8 cellular contexts compared by ENCODE assay signal in genomic region chr1:226677121-226678020, GRCh38.
DNase-seq lines count a peak whose midpoint lies in the region; ATAC-seq and TF ChIP-seq lines count a peak whose summit lies in the region.

No MANE protein-coding gene starts in this region.

- peak overlapping the region; percentile 73 for H3K4me3 Mint-ChIP-seq in T-helper 2 cell treated with Interferon-gamma antibody and Interleukin-4, amounts not matched to agents 5 μg/mL and 100 μg/mL, for 36 hours
- peak overlapping the region; percentile 64 for H3K4me3 Mint-ChIP-seq in MCF 10A (ENCODE audit: unreplicated experiment)

- POLR2A ChIA-PET in MCF 10A (lab: Yijun Ruan, JAX): interaction anchor here (0.6 to 4.6 kb wide), 24 partner anchors 8 to 297 kb away, joined by 3 to 47 read pairs (median 4); partner anchors contain the start of genes ITPKB and STUM

- peak overlapping the region; percentile 92 for H3K27ac Mint-ChIP-seq in T-helper 2 cell treated with Interferon-gamma antibody and Interleukin-4, amounts not matched to agents 5 μg/mL and 100 μg/mL, for 36 hours
- H3K27ac Mint-ChIP-seq in MCF 10A (ENCODE audit: low read depth, unreplicated experiment): peak overlapping the region; percentile 94

- no peaks in the 10 kb centered on the region for H3K9me3 Mint-ChIP-seq in T-helper 2 cell treated with Interferon-gamma antibody and Interleukin-4, amounts not matched to agents 5 μg/mL and 100 μg/mL, for 36 hours
- no peaks in the 10 kb centered on the region for H3K9me3 Mint-ChIP-seq in MCF 10A (ENCODE audit: unreplicated experiment)

- no peaks in the 10 kb centered on the region for H3K27me3 Mint-ChIP-seq in T-helper 2 cell treated with Interferon-gamma antibody and Interleukin-4, amounts not matched to agents 5 μg/mL and 100 μg/mL, for 36 hours (ENCODE audit: low read depth)
- no peaks in the 10 kb centered on the region for H3K27me3 Mint-ChIP-seq in MCF 10A (ENCODE audit: insufficient read depth, unreplicated experiment)

- BruUV-seq in MCF 10A (replicated peaks; lab: Mats Ljungman, UMichigan): no TSS peak

- in situ Hi-C loops in GM13976 (cut with MboI; ENCODE audit: low sequenced_read_pairs, unreplicated experiment): no loop called here

- CTCF ChIA-PET in MCF 10A (lab: Yijun Ruan, JAX): interaction anchor here (0.7 to 2.2 kb wide), 13 partner anchors 10 to 252 kb away, joined by 3 to 12 read pairs (median 3); no protein-coding TSS in a partner anchor

- peaks cover 75% of the 10 kb centered on the region for H3K4me1 Mint-ChIP-seq in T-helper 2 cell treated with Interferon-gamma antibody and Interleukin-4, amounts not matched to agents 5 μg/mL and 100 μg/mL, for 36 hours (ENCODE audit: low read depth)
- peaks cover 30% of the 10 kb centered on the region for H3K4me1 Mint-ChIP-seq in MCF 10A (ENCODE audit: insufficient read depth, unreplicated experiment)

- DNase-seq in GM03348 (ENCODE audit: low spot score) (peak; percentile 90), MCF 10A (ENCODE audit: unreplicated experiment) (peak; percentile 94), kidney glomerular epithelial cell (lab: John Stamatoyannopoulos, UW) (peak; percentile 88), DMS79 (lab: John Stamatoyannopoulos, UW) (no peak), GM13976 (ENCODE audit: low spot score) (no peak)
- peak; percentile 60 for DNase-seq in T-helper 2 cell treated with Interferon-gamma antibody and Interleukin-4, amounts not matched to agents 5 μg/mL and 100 μg/mL, for 36 hours (ENCODE audit: low spot score)
- peak; percentile 48 to 60 (median 57) for DNase-seq in stimulated activated CD4-positive, alpha-beta T cell treated with anti-CD3 and anti-CD28 coated beads, TNF-alpha, amount 100 ng/mL, for 1 hour (ENCODE audit: low read depth in 3 of 3, low spot score in 1 of 3)

- TF ChIP-seq CTCF in MCF 10A (IDR thresholded peaks at IDR 0.05; ENCODE audit: unreplicated experiment) (no peak), GM13976 (IDR thresholded peaks at IDR 0.05; ENCODE audit: borderline replicate concordance, control extremely low read depth, extremely low read depth, insufficient read depth, missing control alignments) (no peak)

- ATAC-seq in HG03378 (IDR thresholded peaks at IDR 0.05; ENCODE audit: unreplicated experiment): peak; percentile 30

- peaks cover 12% of the 10 kb centered on the region for H3K36me3 Mint-ChIP-seq in T-helper 2 cell treated with Interferon-gamma antibody and Interleukin-4, amounts not matched to agents 5 μg/mL and 100 μg/mL, for 36 hours (ENCODE audit: low read depth)
- no peaks in the 10 kb centered on the region for H3K36me3 Mint-ChIP-seq in MCF 10A (ENCODE audit: insufficient read depth, unreplicated experiment)

- intact Hi-C loops in MCF 10A (cut with micrococcal nuclease): loop anchor here (2.0 kb wide), 1 partner anchor 25 kb away; no protein-coding TSS in a partner anchor

Comparison
In these comparisons a context has a peak if more than half of its experiments do, and no peak if none do; other contexts are left out.
1. DNase-seq: peak in GM03348 (single experiment), T-helper 2 cell treated with Interferon-gamma antibody and Interleukin-4, amounts not matched to agents 5 μg/mL and 100 μg/mL, for 36 hours (single experiment), MCF 10A (single experiment), kidney glomerular epithelial cell (single experiment) and stimulated activated CD4-positive, alpha-beta T cell treated with anti-CD3 and anti-CD28 coated beads, TNF-alpha, amount 100 ng/mL, for 1 hour (3 of 3); none in DMS79 (single experiment) and GM13976 (single experiment).